Comparison of ENCODE assay signal across 17 cellular contexts in the genomic region with DNA sequence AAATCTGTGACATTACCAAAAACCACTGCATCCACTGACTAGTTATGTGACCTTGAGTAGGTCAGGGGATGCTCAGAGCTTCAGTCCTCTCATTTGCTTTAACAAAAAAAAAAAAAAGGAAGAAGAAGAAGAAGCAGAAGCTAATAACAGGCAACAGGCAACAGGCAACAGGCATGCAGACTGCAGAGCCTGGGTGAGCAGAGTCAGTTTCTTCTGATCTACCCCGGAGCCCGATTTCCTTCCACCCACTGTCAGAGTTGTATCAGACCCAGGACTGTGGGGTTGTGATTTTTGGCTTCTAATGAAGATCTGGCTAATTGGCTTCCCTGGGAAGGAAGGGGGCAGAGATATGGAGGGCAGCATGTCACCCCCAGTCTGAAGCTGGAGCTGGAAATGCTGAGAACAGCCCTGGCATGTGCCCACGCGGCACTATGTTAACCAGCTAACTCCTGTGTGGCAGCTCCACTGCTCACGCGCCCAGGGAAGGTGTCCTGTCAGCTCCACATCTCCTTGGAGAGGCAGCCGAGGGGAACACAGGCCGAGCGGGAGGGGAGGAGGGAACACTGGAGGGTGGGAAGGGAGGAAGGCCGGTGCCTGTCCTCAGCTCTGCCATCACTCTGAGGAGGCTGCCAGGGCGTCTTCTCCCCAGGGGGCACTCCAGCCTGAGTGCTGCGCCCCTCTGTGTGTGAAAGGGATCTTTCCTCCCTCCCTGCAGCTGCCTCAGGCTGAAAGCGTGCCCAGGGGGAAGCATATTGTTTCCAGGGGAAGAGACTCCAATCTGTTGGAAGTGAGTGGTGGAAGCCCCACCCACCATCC. TPM values are rescaled to one million over a fixed set of nuclear protein-coding genes. Genes with fewer than 3 reads are reported as not detected.
DNase-seq lines count a peak whose midpoint lies in the region; ATAC-seq, FAIRE-seq and TF ChIP-seq lines count a peak whose summit lies in the region.
"Had no signal": no experiment of that assay in that cellular context is flagged by ENCODE, and none has a peak within 500 bp of the region (broad histone marks: within the 10 kb centered on the region; RNA-seq: fewer than 3 reads in every experiment).

No MANE protein-coding gene starts in this region.

- TF ChIP-seq RAD21 in H1 (IDR thresholded peaks at IDR 0.05 in 1 of 2, conservative IDR thresholded peaks at IDR 0.05 in 1 of 2; ENCODE audit: low read depth in 2 of 2, low read length in 2 of 2) = no peak

- no peaks in the 10 kb centered on the region for H3K23me2 ChIP-seq in H1 (ENCODE audit: low read depth, low read length)

- H3K4ac ChIP-seq in H1 (replicated peaks; ENCODE audit: insufficient read length, low read depth, low read length) = no peak overlapping the region

- no peak for TF ChIP-seq CTCF in H1 (IDR thresholded peaks at IDR 0.05; ENCODE audit: control extremely low read depth in 1 of 3, insufficient read depth in 1 of 3, low read depth in 1 of 3, low read length in 3 of 3)

- 58% methylated on average over 13 of the region's 13 CpGs; no CpG with 5 or more reads in 1 of the 2 experiments for WGBS in H1 (ENCODE audit: extremely low coverage in 1 of 2, insufficient coverage in 1 of 2, insufficient read length in 1 of 2, insufficient replicate concordance in 2 of 2, low coverage in 1 of 2, low lambda C conversion rate in 2 of 2, missing lambda C conversion rate in 1 of 2), 2 experiments

- H3K27me3 Mint-ChIP-seq in activated naive CD8-positive, alpha-beta T cell treated with anti-CD3 and anti-CD28 coated beads, Interleukin-2, amount 50 U/mL, for 24 hours = peaks cover 79% of the 10 kb centered on the region

- H4K8ac ChIP-seq in H1 (ENCODE audit: extremely low read depth, insufficient read depth, low read length) = no peak overlapping the region

- H3K23ac ChIP-seq in H1 (ENCODE audit: insufficient read length) = no peak overlapping the region

- H3K27ac Mint-ChIP-seq in activated naive CD8-positive, alpha-beta T cell treated with anti-CD3 and anti-CD28 coated beads, Interleukin-2, amount 50 U/mL, for 24 hours = no peak overlapping the region
- H3K27ac Mint-ChIP-seq: activated B cell treated with CpG ODN at 0.5 μM for 24 hours, IgD-negative memory B cell had no signal

- H3K36me3 ChIP-seq in H1 (ENCODE audit: control insufficient read depth in 2 of 4, insufficient read depth in 4 of 4, low read length in 3 of 4) = no peaks in the 10 kb centered on the region; a peak in 1 of 8 replicates
- H3K36me3 ChIP-seq: HAP-1, upper lobe of right lung had no signal

- no peak overlapping the region for H3K14ac ChIP-seq in H1 (ENCODE audit: insufficient read length)

- no peak for TF ChIP-seq EP300 in H1 (IDR thresholded peaks at IDR 0.05; ENCODE audit: borderline replicate concordance in 1 of 2, low read depth in 2 of 2, low read length in 2 of 2)

- H3K4me2 ChIP-seq in H1 (ENCODE audit: insufficient read depth in 1 of 2, low read depth in 2 of 2, low read length in 2 of 2) = peak overlapping the region; percentile 6 to 11; a peak in 2 of 4 replicates
- H3K4me2 ChIP-seq: hepatocyte had no signal

- H2AK5ac ChIP-seq in H1 (ENCODE audit: low read depth, low read length) = no peak overlapping the region

- no peaks in the 10 kb centered on the region for H3K9me3 ChIP-seq in H1 (ENCODE audit: insufficient read depth in 2 of 2, low read depth in 1 of 2, low read length in 1 of 2)
- H3K9me3 ChIP-seq: body of pancreas, HAP-1, upper lobe of right lung had no signal

- 0 out of 2 replicates have a peak, but pooled peaks cover 2% of the 10 kb centered on the region for H3K79me1 ChIP-seq in H1 (ENCODE audit: low read depth, low read length)

- no peaks in the 10 kb centered on the region for H3K36me3 Mint-ChIP-seq in activated naive CD8-positive, alpha-beta T cell treated with anti-CD3 and anti-CD28 coated beads, Interleukin-2, amount 50 U/mL, for 24 hours (ENCODE audit: low read depth)
- H3K36me3 Mint-ChIP-seq: IgD-negative memory B cell had no signal

- H2AFZ ChIP-seq in H1 (ENCODE audit: low read length) = no peak overlapping the region
- H2AFZ ChIP-seq: hepatocyte had no signal

- no peak overlapping the region; the same call in 1 of the 2 replicates for H3K18ac ChIP-seq in H1 (ENCODE audit: extremely low read depth, low read length)

- peak overlapping the region; percentile 47 for H2BK15ac ChIP-seq in H1 (ENCODE audit: low read length)

- H3K79me2 ChIP-seq in H1 (ENCODE audit: control insufficient read depth in 1 of 2, insufficient read depth in 2 of 2, low read length in 2 of 2) = no peaks in the 10 kb centered on the region
- H3K79me2 ChIP-seq: hepatocyte had no signal

- H3K27ac ChIP-seq in H1 (ENCODE audit: low read depth, low read length) = no peak overlapping the region
- H3K27ac ChIP-seq: body of pancreas, hepatocyte, upper lobe of right lung had no signal

- peaks cover 0 to 9% of the 10 kb centered on the region in 2 experiments for H4K20me1 ChIP-seq in H1 (replicated peaks in 1 of 2; ENCODE audit: control insufficient read depth in 1 of 2, insufficient read depth in 2 of 2, low read length in 2 of 2)

- TF ChIP-seq POLR2A in H1 (IDR thresholded peaks at IDR 0.05; ENCODE audit: control extremely low read depth in 1 of 2, low read depth in 2 of 2, low read length in 2 of 2) = no peak

- DNase-seq in CD1c-positive myeloid dendritic cell (ENCODE audit: extremely low spot score) (peak; percentile 37), KBM-7 (peak; percentile 39), NCI-H524 (lab: John Stamatoyannopoulos, UW) (peak; percentile 78 to 91), H1 (ENCODE audit: low read depth in 1 of 2, low spot score in 2 of 2) (no peak), NCI-H526 treated with DMSO at 0.1 percent for 48 hours (lab: John Stamatoyannopoulos, UW) (no peak), mesenteric fat pad (ENCODE audit: low spot score) (no peak)
- DNase-seq in activated naive CD8-positive, alpha-beta T cell treated with anti-CD3 and anti-CD28 coated beads, Interleukin-2, amount 50 U/mL, for 24 hours = no peak
- DNase-seq: activated B cell treated with CpG ODN at 0.5 μM for 24 hours; activated naive CD4-positive, alpha-beta T cell treated with Interleukin-2 at 50 U/mL for 16 hours; body of pancreas; midbrain; NCI-H187 treated with DMSO at 0.1 percent for 48 hours; upper lobe of right lung had no signal

- FAIRE-seq in H1 (lab: Jason Lieb, UNC) = no peak

- POLR2A ChIA-PET in H1 (lab: Charles Lee; ENCODE audit: partially characterized antibody) = interaction anchor here (0.6 to 6.2 kb wide), 9 partner anchors 9 to 136 kb away, joined by 3 to 32 read pairs (median 3); no protein-coding TSS in a partner anchor

- H3K9me3 Mint-ChIP-seq in activated naive CD8-positive, alpha-beta T cell treated with anti-CD3 and anti-CD28 coated beads, Interleukin-2, amount 50 U/mL, for 24 hours = no peaks in the 10 kb centered on the region
- H3K9me3 Mint-ChIP-seq: activated B cell treated with CpG ODN at 0.5 μM for 24 hours had no signal

- H3K9ac ChIP-seq in H1 (replicated peaks in 1 of 4; ENCODE audit: extremely low read depth in 1 of 4, low read depth in 3 of 4, low read length in 3 of 4) = no peak overlapping the region

- H3K4me3 Mint-ChIP-seq in activated naive CD8-positive, alpha-beta T cell treated with anti-CD3 and anti-CD28 coated beads, Interleukin-2, amount 50 U/mL, for 24 hours = no peak overlapping the region
- H3K4me3 Mint-ChIP-seq: activated B cell treated with CpG ODN at 0.5 μM for 24 hours, IgD-negative memory B cell had no signal

- CTCF ChIA-PET in H1 (lab: Charles Lee; ENCODE audit: partially characterized antibody) = interaction anchor here (0.7 to 32.0 kb wide), 9 partner anchors 13 to 147 kb away, joined by 3 to 914 read pairs (median 7); a partner anchor contains a TSS

- H4K5ac ChIP-seq in H1 (ENCODE audit: insufficient read length, low read depth, low read length) = no peak overlapping the region

- H3K56ac ChIP-seq in H1 (replicated peaks; ENCODE audit: insufficient read length, low read depth, low read length) = no peak overlapping the region

- H3K4me3 ChIP-seq in H1 (ENCODE audit: extremely low read depth in 1 of 4, insufficient read depth in 2 of 4, low read depth in 3 of 4, low read length in 4 of 4) = no peak overlapping the region
- H3K4me3 ChIP-seq: body of pancreas, HAP-1, hepatocyte, upper lobe of right lung had no signal

- H3K27me3 ChIP-seq in H1 (replicated peaks in 1 of 4; ENCODE audit: control insufficient read depth in 3 of 4, extremely low read depth in 1 of 4, insufficient read depth in 3 of 4, low read length in 3 of 4) = peaks cover 0 to 4% (median 1%) of the 10 kb centered on the region in 4 experiments; a peak in 3 of 7 replicates
- H3K27me3 ChIP-seq: body of pancreas had no signal

- in situ Hi-C loops in KBM-7 (cut with MboI; ENCODE audit: low pct_unique_long_range_greater_than_20kb, low sequenced_read_pairs) = no loop called here

- no peak for ATAC-seq in activated naive CD8-positive, alpha-beta T cell treated with anti-CD3 and anti-CD28 coated beads, Interleukin-2, amount 50 U/mL, for 24 hours
- ATAC-seq: body of pancreas, upper lobe of right lung had no signal

- H2BK120ac ChIP-seq in H1 (replicated peaks; ENCODE audit: low read depth, low read length) = no peak overlapping the region

- peaks cover 19% of the 10 kb centered on the region for H3K4me1 Mint-ChIP-seq in activated naive CD8-positive, alpha-beta T cell treated with anti-CD3 and anti-CD28 coated beads, Interleukin-2, amount 50 U/mL, for 24 hours

- H2BK5ac ChIP-seq in H1 (ENCODE audit: low read depth, low read length) = no peak overlapping the region; the same call in 1 of the 2 replicates

- H3K4me1 ChIP-seq in H1 (replicated peaks in 1 of 4; ENCODE audit: control insufficient read depth in 3 of 4, insufficient read depth in 4 of 4, low read length in 3 of 4) = peaks cover 3 to 49% (median 27%) of the 10 kb centered on the region in 4 experiments

- no peak overlapping the region; the same call in 1 of the 2 replicates for H2BK12ac ChIP-seq in H1 (ENCODE audit: low read depth, low read length)

- H2BK20ac ChIP-seq in H1 (ENCODE audit: low read length) = no peak overlapping the region

- H4K91ac ChIP-seq in H1 (replicated peaks; ENCODE audit: insufficient read length, low read length) = no peak overlapping the region

TF ChIP-seq in H1, 55 proteins besides CTCF, POLR2A, EP300 and RAD21 (continues in another document):
- no peak for TF ChIP-seq GABPA (IDR thresholded peaks at IDR 0.05; ENCODE audit: borderline replicate concordance, insufficient read depth, low read length)
- TF ChIP-seq CHD2 (IDR thresholded peaks at IDR 0.05; ENCODE audit: low read length) = no peak
- TF ChIP-seq PHF8 (conservative IDR thresholded peaks at IDR 0.05; ENCODE audit: low read depth, low read length) = no peak

RNA-seq across cellular contexts. Expression of a gene that starts 17.6 kb away (rescaled TPM):
- total RNA-seq in H1 (2021; fragmentation: NEBNext Ultra II Directional; extraction: Animal tissue kit (Norgen Biotek cat#: 25700)) = 3.8 and 4.1 TPM in 2 replicates
- polyA plus RNA-seq in H1 (2011; rRNA removed) = 2.8 and 4.2 TPM in 2 replicates
- polyA plus RNA-seq in H1 (2011; cell fraction: cytosol; rRNA removed) = 2.3 TPM
- polyA plus RNA-seq in H1 (2011; cell fraction: nucleus; rRNA removed) = 14.3 TPM
- polyA plus RNA-seq in H1 (2012, experiment 1 of 2) = 5.2 to 6.7 TPM (median 6.1 TPM) in 4 replicates
- 2.0 TPM for polyA plus RNA-seq in H1 (2012, experiment 2 of 2)
- polyA plus RNA-seq in H1 (2013, experiment 1 of 2) = 1.7 TPM
- 1.3 TPM for polyA plus RNA-seq in H1 (2013, experiment 2 of 2)
- polyA minus RNA-seq in H1 (2011; rRNA and poly(A)+ RNA removed) = 2.0 and 3.7 TPM in 2 replicates
- 5.5 TPM for polyA minus RNA-seq in H1 (2011; cell fraction: cytosol; rRNA and poly(A)+ RNA removed)
- 9.6 TPM for polyA minus RNA-seq in H1 (2011; cell fraction: nucleus; rRNA and poly(A)+ RNA removed)
- total RNA-seq in mesenteric fat pad = 10.1 TPM
- polyA plus RNA-seq: BJ, IgD-negative memory B cell had no signal

Comparison
In these comparisons a context has a peak if more than half of its experiments do, and no peak if none do; other contexts are left out.
1. DNase-seq: peak in CD1c-positive myeloid dendritic cell (single experiment), KBM-7 (single experiment) and NCI-H524 (2 of 2); none in H1 (0 of 2), activated naive CD8-positive, alpha-beta T cell treated with anti-CD3 and anti-CD28 coated beads, Interleukin-2, amount 50 U/mL, for 24 hours (single experiment), NCI-H526 treated with DMSO at 0.1 percent for 48 hours (single experiment) and mesenteric fat pad (single experiment).